ENCODE assay signal across 9 cellular contexts in the genomic region with DNA sequence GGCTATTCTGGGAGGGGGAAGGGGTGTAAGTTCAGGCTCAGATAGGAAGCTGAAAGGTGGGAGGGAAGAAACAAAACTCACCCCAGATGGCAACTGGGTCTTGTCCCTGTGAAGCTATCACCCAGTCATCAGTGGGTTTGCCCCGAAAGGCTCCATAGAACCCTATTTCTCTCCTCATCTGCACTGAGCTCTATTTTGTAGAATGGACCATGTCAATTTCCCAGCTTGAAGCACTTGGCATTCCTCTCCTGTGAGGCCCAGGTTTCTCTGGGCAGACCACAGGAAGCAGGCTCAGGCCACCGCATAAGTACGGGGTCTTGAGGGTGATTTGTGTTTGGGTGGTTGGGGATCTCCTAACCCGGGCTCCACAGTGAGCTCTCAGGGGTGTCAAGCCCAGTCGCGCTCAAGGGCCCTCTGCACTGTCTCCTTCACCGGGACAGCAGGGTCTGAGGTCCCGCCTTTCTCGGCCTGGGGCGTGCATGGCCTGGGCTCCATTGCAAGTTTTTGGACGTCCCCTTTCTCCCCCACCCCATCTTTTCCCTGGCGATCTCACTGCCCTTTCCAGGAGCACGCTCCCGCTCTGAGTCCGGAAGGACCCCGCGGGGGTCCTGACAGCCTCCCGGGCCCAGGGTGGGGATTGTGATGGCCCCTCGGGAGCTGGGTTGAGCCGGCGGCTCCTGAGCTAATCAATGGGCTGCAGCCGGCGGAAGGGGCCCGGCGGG. TPM values are rescaled to one million over a fixed set of nuclear protein-coding genes. Genes with fewer than 3 reads are reported as not detected.
A peak's percentile ranks its signal among the peaks of the same experiment; 100 is the strongest.
DNase-seq lines count a peak whose midpoint lies in the region; ATAC-seq and TF ChIP-seq lines count a peak whose summit lies in the region.
"Had no signal": no experiment of that assay in that cellular context is flagged by ENCODE, and none has a peak within 500 bp of the region (broad histone marks: within the 10 kb centered on the region; RNA-seq: fewer than 3 reads in every experiment).

No MANE protein-coding gene starts in this region.

- no peaks in the 10 kb centered on the region for H3K36me3 ChIP-seq in muscle layer of colon (ENCODE audit: insufficient read depth, low read length)

- H3K27ac ChIP-seq in muscle layer of colon (ENCODE audit: low read depth, low read length) = no peak overlapping the region

- no peak overlapping the region for H3K27ac Mint-ChIP-seq in activated naive CD8-positive, alpha-beta T cell treated with anti-CD3 and anti-CD28 coated beads, Interleukin-2, amount 10 ng/mL, durations not matched to agents 7 days and 5 days
- H3K27ac Mint-ChIP-seq in activated naive CD8-positive, alpha-beta T cell treated with anti-CD3 and anti-CD28 coated beads, Interleukin-2, amount 50 U/mL, for 24 hours = no peak overlapping the region
- no peak overlapping the region for H3K27ac Mint-ChIP-seq in type B pancreatic cell

- peaks cover 61% of the 10 kb centered on the region for H3K27me3 Mint-ChIP-seq in activated naive CD8-positive, alpha-beta T cell treated with anti-CD3 and anti-CD28 coated beads, Interleukin-2, amount 10 ng/mL, durations not matched to agents 7 days and 5 days
- peaks cover 36% of the 10 kb centered on the region for H3K27me3 Mint-ChIP-seq in activated naive CD8-positive, alpha-beta T cell treated with anti-CD3 and anti-CD28 coated beads, Interleukin-2, amount 50 U/mL, for 24 hours
- peaks cover 72% of the 10 kb centered on the region for H3K27me3 Mint-ChIP-seq in type B pancreatic cell

- no peak for TF ChIP-seq CTCF in type B pancreatic cell (conservative IDR thresholded peaks at IDR 0.05)

- POLR2A ChIA-PET in activated naive CD8-positive, alpha-beta T cell treated with anti-CD3 and anti-CD28 coated beads, Interleukin-2, amount 10 ng/mL, durations not matched to agents 7 days and 5 days (lab: Charles Lee) = interaction anchor here (0.6 to 1.0 kb wide), 2 partner anchors 58 to 128 kb away, joined by 3 read pairs; partner anchors contain the start of gene PRADC1

- peaks cover 4 to 20% of the 10 kb centered on the region in 2 donors for H3K27me3 ChIP-seq in muscle layer of colon (ENCODE audit: control insufficient read depth in 1 of 2, insufficient read depth in 2 of 2, low read length in 2 of 2)

- peaks cover 18% of the 10 kb centered on the region for H3K4me1 ChIP-seq in muscle layer of colon (ENCODE audit: insufficient read depth, low read length)

- no peak overlapping the region for H3K9ac ChIP-seq in muscle layer of colon (ENCODE audit: low read length)

- H3K36me3 Mint-ChIP-seq in activated naive CD8-positive, alpha-beta T cell treated with anti-CD3 and anti-CD28 coated beads, Interleukin-2, amount 10 ng/mL, durations not matched to agents 7 days and 5 days = no peaks in the 10 kb centered on the region
- no peaks in the 10 kb centered on the region for H3K36me3 Mint-ChIP-seq in activated naive CD8-positive, alpha-beta T cell treated with anti-CD3 and anti-CD28 coated beads, Interleukin-2, amount 50 U/mL, for 24 hours (ENCODE audit: low read depth)
- H3K36me3 Mint-ChIP-seq in type B pancreatic cell = no peaks in the 10 kb centered on the region

- no peak for ATAC-seq in activated naive CD8-positive, alpha-beta T cell treated with anti-CD3 and anti-CD28 coated beads, Interleukin-2, amount 10 ng/mL, durations not matched to agents 7 days and 5 days (ENCODE audit: low read depth)
- ATAC-seq in activated naive CD8-positive, alpha-beta T cell treated with anti-CD3 and anti-CD28 coated beads, Interleukin-2, amount 50 U/mL, for 24 hours = no peak
- ATAC-seq in HG02973 (IDR thresholded peaks at IDR 0.05; ENCODE audit: unreplicated experiment) = no peak

- no peaks in the 10 kb centered on the region for H3K9me3 Mint-ChIP-seq in activated naive CD8-positive, alpha-beta T cell treated with anti-CD3 and anti-CD28 coated beads, Interleukin-2, amount 10 ng/mL, durations not matched to agents 7 days and 5 days
- H3K9me3 Mint-ChIP-seq in activated naive CD8-positive, alpha-beta T cell treated with anti-CD3 and anti-CD28 coated beads, Interleukin-2, amount 50 U/mL, for 24 hours = no peaks in the 10 kb centered on the region
- no peaks in the 10 kb centered on the region for H3K9me3 Mint-ChIP-seq in type B pancreatic cell

- H3K4me3 ChIP-seq in muscle layer of colon (ENCODE audit: low read depth in 1 of 2, low read length in 2 of 2) = peak overlapping the region; percentile 42 to 62

- no peak for DNase-seq in activated naive CD8-positive, alpha-beta T cell treated with anti-CD3 and anti-CD28 coated beads, Interleukin-2, amount 10 ng/mL, durations not matched to agents 7 days and 5 days
- no peak for DNase-seq in activated naive CD8-positive, alpha-beta T cell treated with anti-CD3 and anti-CD28 coated beads, Interleukin-2, amount 50 U/mL, for 24 hours
- DNase-seq in dermis blood vessel endothelial cell = peak; percentile 10
- no peak for DNase-seq in type B pancreatic cell (ENCODE audit: extremely low spot score, unreplicated experiment)
- DNase-seq in NCI-H2081 treated with DMSO at 0.1 percent for 48 hours (lab: John Stamatoyannopoulos, UW) = no peak
- no peak for DNase-seq in DMS79 treated with DMSO at 0.1 percent for 48 hours (lab: John Stamatoyannopoulos, UW)

- H3K4me3 Mint-ChIP-seq in activated naive CD8-positive, alpha-beta T cell treated with anti-CD3 and anti-CD28 coated beads, Interleukin-2, amount 10 ng/mL, durations not matched to agents 7 days and 5 days = peak overlapping the region; percentile 45
- no peak overlapping the region for H3K4me3 Mint-ChIP-seq in activated naive CD8-positive, alpha-beta T cell treated with anti-CD3 and anti-CD28 coated beads, Interleukin-2, amount 50 U/mL, for 24 hours
- peak overlapping the region; percentile 65 for H3K4me3 Mint-ChIP-seq in type B pancreatic cell

- H3K9me3 ChIP-seq in muscle layer of colon (ENCODE audit: low read length) = no peaks in the 10 kb centered on the region

- peaks cover 12% of the 10 kb centered on the region for H3K4me1 Mint-ChIP-seq in activated naive CD8-positive, alpha-beta T cell treated with anti-CD3 and anti-CD28 coated beads, Interleukin-2, amount 10 ng/mL, durations not matched to agents 7 days and 5 days
- peaks cover 24% of the 10 kb centered on the region for H3K4me1 Mint-ChIP-seq in activated naive CD8-positive, alpha-beta T cell treated with anti-CD3 and anti-CD28 coated beads, Interleukin-2, amount 50 U/mL, for 24 hours
- peaks cover 4% of the 10 kb centered on the region for H3K4me1 Mint-ChIP-seq in type B pancreatic cell (ENCODE audit: unreplicated experiment)

RNA-seq across cellular contexts. Expression of gene NOTO, which starts 27.3 kb away (rescaled TPM):
- total RNA-seq in activated naive CD8-positive, alpha-beta T cell treated with anti-CD3 and anti-CD28 coated beads, Interleukin-2, amount 10 ng/mL, durations not matched to agents 7 days and 5 days = not detected
- total RNA-seq in dermis blood vessel endothelial cell (not detected in 2 replicates), type B pancreatic cell (ENCODE audit: low replicate concordance) (not detected in 2 replicates)
- total RNA-seq: kidney epithelial cell had no signal

RNA-seq across cellular contexts. Expression of gene SMYD5, which starts 38.9 kb away (rescaled TPM):
- 10 to 100 TPM; 18.2 to 26.9 TPM for total RNA-seq in activated naive CD8-positive, alpha-beta T cell treated with anti-CD3 and anti-CD28 coated beads, Interleukin-2, amount 10 ng/mL, durations not matched to agents 7 days and 5 days
- total RNA-seq in dermis blood vessel endothelial cell = 22.6 and 26.5 TPM in 2 replicates
- total RNA-seq in type B pancreatic cell (ENCODE audit: low replicate concordance) = 19.1 and 30.3 TPM in 2 replicates

RNA-seq across cellular contexts. Expression of gene PRADC1, which starts 57.9 kb away (rescaled TPM):
- 10 to 100 TPM; 11.6 to 12.5 TPM for total RNA-seq in activated naive CD8-positive, alpha-beta T cell treated with anti-CD3 and anti-CD28 coated beads, Interleukin-2, amount 10 ng/mL, durations not matched to agents 7 days and 5 days
- total RNA-seq in dermis blood vessel endothelial cell (19.8 and 29.4 TPM in 2 replicates), type B pancreatic cell (ENCODE audit: low replicate concordance) (16.3 and 19.6 TPM in 2 replicates)

RNA-seq across cellular contexts. Expression of gene CCT7, which starts 59.0 kb away (rescaled TPM):
- 100 to 1,000 TPM; 243 to 271 TPM for total RNA-seq in activated naive CD8-positive, alpha-beta T cell treated with anti-CD3 and anti-CD28 coated beads, Interleukin-2, amount 10 ng/mL, durations not matched to agents 7 days and 5 days
- 338 and 453 TPM in 2 replicates for total RNA-seq in dermis blood vessel endothelial cell
- 256 and 300 TPM in 2 replicates for total RNA-seq in type B pancreatic cell (ENCODE audit: low replicate concordance)
